ENCODE assay signal across 10 cellular contexts in genomic region chr11:1390603-1391164, GRCh38. TPM values are rescaled to one million over a fixed set of nuclear protein-coding genes. Genes with fewer than 3 reads are reported as not detected.
DNase-seq lines count a peak whose midpoint lies in the region; ATAC-seq and TF ChIP-seq lines count a peak whose summit lies in the region.
"Had no signal": no experiment of that assay in that cellular context is flagged by ENCODE, and none has a peak within 500 bp of the region (broad histone marks: within the 10 kb centered on the region; RNA-seq: fewer than 3 reads in every experiment).

No MANE protein-coding gene starts in this region.

- H3K4me1 Mint-ChIP-seq in CD4-positive, alpha-beta T cell (ENCODE audit: low read depth), result peaks cover 7% of the 10 kb centered on the region
- no peaks in the 10 kb centered on the region for H3K4me1 Mint-ChIP-seq in endothelial cell (ENCODE audit: unreplicated experiment)

- H3K36me3 Mint-ChIP-seq in CD4-positive, alpha-beta T cell (ENCODE audit: low read depth), result no peaks in the 10 kb centered on the region
- peaks cover 4% of the 10 kb centered on the region for H3K36me3 Mint-ChIP-seq in endothelial cell (ENCODE audit: low read depth, unreplicated experiment)

- CTCF ChIA-PET in CD4-positive, alpha-beta T cell (lab: Charles Lee), result no interaction called here

- H3K4me3 Mint-ChIP-seq in CD4-positive, alpha-beta T cell, result peak overlapping the region; percentile 54
- no peak overlapping the region for H3K4me3 Mint-ChIP-seq in endothelial cell (ENCODE audit: unreplicated experiment)

- H4K20me1 ChIP-seq in neural cell (ENCODE audit: insufficient read depth), result peaks cover 8% of the 10 kb centered on the region

- no peak overlapping the region for H3K27ac ChIP-seq in CD4-positive, alpha-beta T cell (ENCODE audit: low read depth, low read length)
- H3K27ac ChIP-seq in neural cell (ENCODE audit: low read length), result peak overlapping the region; percentile 83
- H3K27ac ChIP-seq: esophagus squamous epithelium, KMS-11 had no signal

- H3K4me3 ChIP-seq in neural cell (ENCODE audit: low read length), result peak overlapping the region; percentile 99

- H2AFZ ChIP-seq in neural cell (ENCODE audit: low read depth, low read length), result no peak overlapping the region

- H3K9me3 ChIP-seq in CD4-positive, alpha-beta T cell (ENCODE audit: control insufficient read depth, low read length), result no peaks in the 10 kb centered on the region
- H3K9me3 ChIP-seq in neural cell (ENCODE audit: low read length), result no peaks in the 10 kb centered on the region
- H3K9me3 ChIP-seq: esophagus squamous epithelium had no signal

- peak in 1 of 10 experiments; percentile 5 for DNase-seq in CD4-positive, alpha-beta T cell
- peak; percentile 50 for DNase-seq in HuH-7 (ENCODE audit: low spot score)
- DNase-seq in endothelial cell (ENCODE audit: low spot score), result peak; percentile 58
- no peak for DNase-seq in NCI-H187 (lab: John Stamatoyannopoulos, UW)
- DNase-seq in NCI-H345 (lab: John Stamatoyannopoulos, UW), result no peak
- DNase-seq in activated CD4-positive, alpha-beta T cell treated with anti-CD3 and anti-CD28 coated beads for 48 hours, result no peak
- DNase-seq: esophagus squamous epithelium had no signal

- no peaks in the 10 kb centered on the region for H3K9me3 Mint-ChIP-seq in CD4-positive, alpha-beta T cell
- no peaks in the 10 kb centered on the region for H3K9me3 Mint-ChIP-seq in endothelial cell (ENCODE audit: unreplicated experiment)

- H3K36me3 ChIP-seq in neural cell (ENCODE audit: insufficient read depth, low read length), result no peaks in the 10 kb centered on the region
- H3K36me3 ChIP-seq: esophagus squamous epithelium had no signal

- no peaks in the 10 kb centered on the region for H3K9me2 ChIP-seq in neural cell (ENCODE audit: insufficient read depth, low read length)

- POLR2A ChIA-PET in CD4-positive, alpha-beta T cell (lab: Charles Lee), result interaction anchor here (1.0 to 1.1 kb wide), 2 partner anchors 8 to 81 kb away, joined by 3 to 4 read pairs; partner anchors contain the start of gene TOLLIP

- intact Hi-C loops in CD4-positive, alpha-beta T cell (cut with DNase I, micrococcal nuclease), result no loop called here

- peaks cover 28% of the 10 kb centered on the region for H3K27me3 Mint-ChIP-seq in CD4-positive, alpha-beta T cell
- peaks cover 11% of the 10 kb centered on the region for H3K27me3 Mint-ChIP-seq in endothelial cell (ENCODE audit: unreplicated experiment)

- peak overlapping the region; percentile 97 for H3K9ac ChIP-seq in neural cell (ENCODE audit: low read length)
- H3K9ac ChIP-seq: KMS-11 had no signal

- H3F3A ChIP-seq in neural cell (ENCODE audit: insufficient read depth, low read length, poor library complexity, severe bottlenecking), result no peaks in the 10 kb centered on the region

- TF ChIP-seq RAD21 in neural cell (conservative IDR thresholded peaks at IDR 0.05), result no peak

- no peak overlapping the region for H3K27ac Mint-ChIP-seq in CD4-positive, alpha-beta T cell
- H3K27ac Mint-ChIP-seq in endothelial cell (ENCODE audit: unreplicated experiment), result no peak overlapping the region

- H3K27me3 ChIP-seq in CD4-positive, alpha-beta T cell (ENCODE audit: control insufficient read depth, insufficient read depth, low read length), result peaks cover 20% of the 10 kb centered on the region
- H3K27me3 ChIP-seq in neural cell (ENCODE audit: insufficient read depth, low read depth, low read length), result no peaks in the 10 kb centered on the region

- no peak for ATAC-seq in CD4-positive, alpha-beta T cell (ENCODE audit: poor library complexity)
- no peak for ATAC-seq in GM21390 (IDR thresholded peaks at IDR 0.05; ENCODE audit: unreplicated experiment)

- TF ChIP-seq EP300 in neural cell (conservative IDR thresholded peaks at IDR 0.05; ENCODE audit: poor library complexity, severe bottlenecking), result no peak

- no peak for TF ChIP-seq CTCF in CD4-positive, alpha-beta T cell (IDR thresholded peaks at IDR 0.05)
- TF ChIP-seq CTCF in endothelial cell (IDR thresholded peaks at IDR 0.05; ENCODE audit: unreplicated experiment), result no peak
- no peak for TF ChIP-seq CTCF in neural cell (IDR thresholded peaks at IDR 0.05; ENCODE audit: poor library complexity, severe bottlenecking)

- H3K4me2 ChIP-seq in neural cell (ENCODE audit: low read length), result peak overlapping the region; percentile 99
- H3K4me2 ChIP-seq: KMS-11 had no signal

- peaks cover 41% of the 10 kb centered on the region for H3K79me2 ChIP-seq in neural cell (replicated peaks; ENCODE audit: insufficient read depth, low read length)

TF ChIP-seq in neural cell, 6 proteins besides CTCF, POLR2A, EP300 and RAD21:
- no peak for TF ChIP-seq MXI1 (conservative IDR thresholded peaks at IDR 0.05; ENCODE audit: poor library complexity, severe bottlenecking)
- no peak for TF ChIP-seq TAF1 (IDR thresholded peaks at IDR 0.05; ENCODE audit: low read depth)
- no peak for TF ChIP-seq EZH2 (IDR thresholded peaks at IDR 0.05; ENCODE audit: borderline replicate concordance, insufficient read depth, low read length, poor library complexity, severe bottlenecking)
- no peak for TF ChIP-seq REST (IDR thresholded peaks at IDR 0.05; ENCODE audit: borderline replicate concordance)
- no peak for TF ChIP-seq SMC3 (conservative IDR thresholded peaks at IDR 0.05; ENCODE audit: poor library complexity)
- no peak for TF ChIP-seq POLR2AphosphoS5 (IDR thresholded peaks at IDR 0.05)

RNA-seq across cellular contexts. Expression of gene BRSK2, which starts 0.9 kb away (rescaled TPM):
- total RNA-seq in CD4-positive, alpha-beta T cell, result under 1 TPM; 0.22 to 0.55 TPM
- 4.0 TPM for total RNA-seq in endothelial cell (ENCODE audit: unreplicated experiment)
- polyA plus RNA-seq in neural cell, result 47.5 and 58.2 TPM in 2 replicates
- polyA minus RNA-seq in neural cell, result 69.3 and 95.4 TPM in 2 replicates

Comparison
In these comparisons a context has a peak if more than half of its experiments do, and no peak if none do; other contexts are left out.
1. DNase-seq: peak in HuH-7 (single experiment) and endothelial cell (single experiment); none in NCI-H187 (0 of 2), NCI-H345 (single experiment) and activated CD4-positive, alpha-beta T cell treated with anti-CD3 and anti-CD28 coated beads for 48 hours (single experiment).